In the genomic region with DNA sequence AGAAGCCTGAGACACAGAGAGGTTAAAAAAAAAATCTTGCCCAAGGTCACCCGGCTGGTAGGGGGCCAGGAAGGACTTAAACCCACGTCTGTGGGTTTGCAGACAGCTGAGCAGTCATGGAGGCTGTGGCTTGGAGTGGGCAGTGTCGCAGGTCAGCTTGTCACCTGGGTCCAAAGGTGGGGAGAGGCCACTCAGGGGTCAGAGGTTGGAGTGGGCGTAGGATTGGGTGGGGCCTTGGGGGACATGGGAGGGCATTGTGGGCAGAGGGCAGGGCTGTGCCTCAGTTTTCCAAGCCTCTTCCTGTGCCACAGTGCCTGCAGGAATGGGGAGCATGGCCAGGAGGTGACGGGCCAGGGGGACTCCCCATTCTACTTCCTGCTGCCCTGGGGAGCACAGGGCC, we compare ENCODE assay signal across 27 cellular contexts. TPM values are rescaled to one million over a fixed set of nuclear protein-coding genes. Genes with fewer than 3 reads are reported as not detected.
DNase-seq lines count a peak whose midpoint lies in the region; ATAC-seq and TF ChIP-seq lines count a peak whose summit lies in the region.
"Had no signal": no experiment of that assay in that cellular context is flagged by ENCODE, and none has a peak within 500 bp of the region (broad histone marks: within the 10 kb centered on the region; RNA-seq: fewer than 3 reads in every experiment).

No MANE protein-coding gene starts in this region.

- ATAC-seq in T-helper 17 cell (no peak), GM23338 (no peak)
- ATAC-seq: activated T-cell treated with anti-CD3 and anti-CD28 coated beads, Interleukin-2, amount 50 U/mL, for 4 hours; naive thymus-derived CD8-positive, alpha-beta T cell; pancreas; stimulated activated memory B cell treated with anti-CD40 and anti-IgM and Interleukin-4, amounts not matched to agents 10 μg/mL and 1 μg/mL and 100 μg/mL, for 72 hours had no signal

- TF ChIP-seq CTCF in dorsolateral prefrontal cortex (IDR thresholded peaks at IDR 0.05 in 54 of 56, conservative IDR thresholded peaks at IDR 0.05 in 2 of 56; ENCODE audit: low read depth in 1 of 56, partially characterized antibody in 56 of 56) (no peak), GM23338 (conservative IDR thresholded peaks at IDR 0.05; ENCODE audit: low read depth in 2 of 2) (no peak)

- H3K36me3 Mint-ChIP-seq in T-helper 17 cell (ENCODE audit: low read depth): no peaks in the 10 kb centered on the region
- no peaks in the 10 kb centered on the region for H3K36me3 Mint-ChIP-seq in GM23338 (ENCODE audit: low read depth)
- H3K36me3 Mint-ChIP-seq: stimulated activated memory B cell treated with anti-CD40 and anti-IgM and Interleukin-4, amounts not matched to agents 10 μg/mL and 1 μg/mL and 100 μg/mL, for 72 hours had no signal

- H3K9me2 ChIP-seq in GM23338 (ENCODE audit: insufficient read depth): no peaks in the 10 kb centered on the region

- H3K27me3 ChIP-seq in dorsolateral prefrontal cortex: no peaks in the 10 kb centered on the region
- H3K27me3 ChIP-seq in GM23338 (ENCODE audit: insufficient read depth): no peaks in the 10 kb centered on the region
- H3K27me3 ChIP-seq: pancreas had no signal

- H3K27me3 Mint-ChIP-seq in T-helper 17 cell (peaks cover 16% of the 10 kb centered on the region), GM23338 (ENCODE audit: insufficient read depth, low read depth, poor library complexity) (peaks cover 36% of the 10 kb centered on the region)

- no peak overlapping the region for H3K4me3 ChIP-seq in dorsolateral prefrontal cortex
- no peak overlapping the region for H3K4me3 ChIP-seq in GM23338
- H3K4me3 ChIP-seq: pancreas had no signal

- no peaks in the 10 kb centered on the region for H3K36me3 ChIP-seq in GM23338 (ENCODE audit: insufficient read depth)
- H3K36me3 ChIP-seq: pancreas had no signal

- H3K4me1 ChIP-seq in GM23338 (ENCODE audit: insufficient read depth): peaks cover 4% of the 10 kb centered on the region; the same call in 1 of the 2 replicates

- H3K27ac ChIP-seq in dorsolateral prefrontal cortex: peak overlapping the region in 48 of 59 donors; percentile 1 to 100 (median 97)
- no peak overlapping the region for H3K27ac ChIP-seq in GM23338 (ENCODE audit: low read depth)
- H3K27ac ChIP-seq: 22Rv1, C4-2B, HL-60, pancreas, VCaP had no signal

- H3K4me3 Mint-ChIP-seq in T-helper 17 cell: no peak overlapping the region
- no peak overlapping the region for H3K4me3 Mint-ChIP-seq in GM23338
- H3K4me3 Mint-ChIP-seq: activated T-cell treated with anti-CD3 and anti-CD28 coated beads, Interleukin-2, amount 50 U/mL, for 4 hours; stimulated activated memory B cell treated with anti-CD40 and anti-IgM and Interleukin-4, amounts not matched to agents 10 μg/mL and 1 μg/mL and 100 μg/mL, for 72 hours; T-helper 2 cell treated with Interferon-gamma antibody and Interleukin-4, amounts not matched to agents 5 μg/mL and 100 μg/mL, for 36 hours had no signal

- peaks cover 4% of the 10 kb centered on the region; the same call in 1 of the 2 replicates for H4K20me1 ChIP-seq in GM23338 (replicated peaks; ENCODE audit: insufficient read depth)

- H3K4me2 ChIP-seq in GM23338: no peak overlapping the region

- no peaks in the 10 kb centered on the region for H3K79me2 ChIP-seq in GM23338 (replicated peaks; ENCODE audit: insufficient read depth)

- DNase-seq in DMS53 (lab: John Stamatoyannopoulos, UW): peak; percentile 11
- DNase-seq in DMS53 treated with DMSO at 0.1 percent for 48 hours (lab: John Stamatoyannopoulos, UW; ENCODE audit: unreplicated experiment): no peak
- no peak for DNase-seq in T-helper 17 cell
- no peak for DNase-seq in dorsolateral prefrontal cortex
- peak; percentile 58 for DNase-seq in posterior vena cava (ENCODE audit: low spot score)
- DNase-seq in GM23338 (ENCODE audit: low spot score): no peak
- DNase-seq in SIG-M5 treated with dmso at 0.1 percent for 504 hours (lab: John Stamatoyannopoulos, UW; ENCODE audit: unreplicated experiment): no peak
- DNase-seq in NK-92 (lab: John Stamatoyannopoulos, UW; ENCODE audit: unreplicated experiment): no peak
- DNase-seq: activated CD4-positive, alpha-beta T cell treated with anti-CD3 and anti-CD28 coated beads for 48 hours; activated naive CD4-positive, alpha-beta T cell treated with Interleukin-2 at 50 U/mL for 16 hours; activated T-cell treated with anti-CD3 and anti-CD28 coated beads, Interleukin-2, amount 50 U/mL, for 4 hours; anterior cingulate cortex; midbrain; MV-4-11; naive thymus-derived CD8-positive, alpha-beta T cell; NCI-H1436 treated with DMSO at 0.1 percent for 48 hours; NCI-H446; NCI-H82; OCI-M1; stimulated activated CD4-positive, alpha-beta T cell treated with anti-CD3 and anti-CD28 coated beads, Interleukin-4, amount 100 ng/mL, for 24 hours had no signal

- no peaks in the 10 kb centered on the region for H3K9me3 ChIP-seq in T-helper 17 cell (ENCODE audit: control insufficient read depth, low read length, poor library complexity, severe bottlenecking)
- H3K9me3 ChIP-seq: pancreas had no signal

- H3K4me1 Mint-ChIP-seq in T-helper 17 cell: peaks cover 16% of the 10 kb centered on the region
- peaks cover 27% of the 10 kb centered on the region for H3K4me1 Mint-ChIP-seq in GM23338

- H3K9me3 Mint-ChIP-seq in GM23338: no peaks in the 10 kb centered on the region; the same call in 2 of the 3 replicates
- H3K9me3 Mint-ChIP-seq: activated T-cell treated with anti-CD3 and anti-CD28 coated beads, Interleukin-2, amount 50 U/mL, for 4 hours; naive thymus-derived CD8-positive, alpha-beta T cell; stimulated activated memory B cell treated with anti-CD40 and anti-IgM and Interleukin-4, amounts not matched to agents 10 μg/mL and 1 μg/mL and 100 μg/mL, for 72 hours; T-helper 2 cell treated with Interferon-gamma antibody and Interleukin-4, amounts not matched to agents 5 μg/mL and 100 μg/mL, for 36 hours had no signal

- intact Hi-C loops in dorsolateral prefrontal cortex (cut with DNase I) (loop anchor here (5.0 to 10.0 kb wide), 2 partner anchors 134 to 373 kb away; a partner anchor contains a TSS), posterior vena cava (cut with DNase I) (loop anchor here in 1 of 2 donors (5.0 kb wide), 1 partner anchor 254 kb away; no protein-coding TSS in a partner anchor)

- H3F3A ChIP-seq in GM23338 (replicated peaks; ENCODE audit: low read depth): no peaks in the 10 kb centered on the region

- peak overlapping the region; percentile 82 for H3K27ac Mint-ChIP-seq in T-helper 17 cell
- H3K27ac Mint-ChIP-seq in GM23338: no peak overlapping the region
- H3K27ac Mint-ChIP-seq: stimulated activated memory B cell treated with anti-CD40 and anti-IgM and Interleukin-4, amounts not matched to agents 10 μg/mL and 1 μg/mL and 100 μg/mL, for 72 hours; T-helper 2 cell treated with Interferon-gamma antibody and Interleukin-4, amounts not matched to agents 5 μg/mL and 100 μg/mL, for 36 hours had no signal

- no peak overlapping the region for H2AFZ ChIP-seq in GM23338

TF ChIP-seq in GM23338, 12 proteins besides CTCF, POLR2A, EP300 and RAD21 (continues in another document):
- TF ChIP-seq JUNB (IDR thresholded peaks at IDR 0.05; ENCODE audit: unreplicated experiment): no peak

RNA-seq across cellular contexts. Expression of a gene that starts 2.0 kb away (rescaled TPM):
- total RNA-seq in T-helper 17 cell (1 to 10 TPM in 1 of 2 donors, under 1 TPM in 1; 0.90 to 1.3 TPM), dorsolateral prefrontal cortex (1,000 to 10,000 TPM in 17 of 120 experiments, 100 to 1,000 TPM in 103; 366 to 1,232 (median 838) TPM), posterior vena cava (1 to 10 TPM; 5.8 to 8.6 TPM)
- 29.8 and 32.1 TPM in 2 replicates for total RNA-seq in GM23338 (2014; rRNA removed; shearing (Covaris generic))
- 16.3 TPM in 2 replicates for polyA plus RNA-seq in GM23338 (2016; fragmentation: Nextera tagmentation; extraction: Ambion mirVana)

RNA-seq across cellular contexts. Expression of a gene that starts 17.4 kb away (rescaled TPM):
- total RNA-seq in T-helper 17 cell (10 to 100 TPM; 20.7 to 24.7 TPM), dorsolateral prefrontal cortex (10 to 100 TPM; 14.5 to 47.1 (median 26.3) TPM), posterior vena cava (10 to 100 TPM in 1 of 2 donors, 1 to 10 TPM in 1; 9.9 to 13.5 TPM)
- total RNA-seq in GM23338 (2014; rRNA removed; shearing (Covaris generic)): 54.0 and 61.3 TPM in 2 replicates
- 33.7 and 39.7 TPM in 2 replicates for polyA plus RNA-seq in GM23338 (2016; fragmentation: Nextera tagmentation; extraction: Ambion mirVana)

Comparison
In these comparisons a context has a peak if more than half of its experiments do, and no peak if none do; other contexts are left out.
1. DNase-seq: peak in DMS53 (single experiment) and posterior vena cava (single experiment); none in DMS53 treated with DMSO at 0.1 percent for 48 hours (single experiment), T-helper 17 cell (0 of 3), dorsolateral prefrontal cortex (0 of 10), GM23338 (single experiment), SIG-M5 treated with dmso at 0.1 percent for 504 hours (single experiment) and NK-92 (single experiment).
2. RNA of a gene that starts 2.0 kb away (total RNA-seq): 366 to 1,232 TPM in dorsolateral prefrontal cortex; 29.8 to 32.1 TPM in GM23338, 5.8 to 8.6 TPM in posterior vena cava and 0.90 to 1.3 TPM in T-helper 17 cell; every median in the first group is over 10 times any median in the second.